Comparison of ENCODE assay signal across 9 cellular contexts in genomic region chr19:47427241-47428176, GRCh38. TPM values are rescaled to one million over a fixed set of nuclear protein-coding genes. Genes with fewer than 3 reads are reported as not detected.
DNase-seq lines count a peak whose midpoint lies in the region; ATAC-seq, FAIRE-seq and TF ChIP-seq lines count a peak whose summit lies in the region.
"Had no signal": no experiment of that assay in that cellular context is flagged by ENCODE, and none has a peak within 500 bp of the region (broad histone marks: within the 10 kb centered on the region; RNA-seq: fewer than 3 reads in every experiment).

No MANE protein-coding gene starts in this region.

- no peak for FAIRE-seq in frontal cortex (lab: Jason Lieb, UNC)
- peak; percentile 61 for FAIRE-seq in urothelium cell line (lab: Jason Lieb, UNC)
- FAIRE-seq: islet of Langerhans had no signal

- ATAC-seq in GM21360 (IDR thresholded peaks at IDR 0.05; ENCODE audit: unreplicated experiment): no peak

- H3K27ac ChIP-seq in KMS-11 (no peak overlapping the region), ovary (no peak overlapping the region)

- H3K36me3 ChIP-seq in KMS-11 (ENCODE audit: insufficient read depth): no peaks in the 10 kb centered on the region
- no peaks in the 10 kb centered on the region for H3K36me3 ChIP-seq in ovary

- H3K9ac ChIP-seq in KMS-11: no peak overlapping the region

- no peaks in the 10 kb centered on the region for H4K20me1 ChIP-seq in KMS-11 (ENCODE audit: insufficient read depth)

- intact Hi-C loops in ovary (cut with DNase I): loop anchor here in 2 of 4 donors (10.0 kb wide), 1 partner anchor 133 kb away; no protein-coding TSS in a partner anchor

- no peak for TF ChIP-seq POLR2A in ovary (IDR thresholded peaks at IDR 0.05)

- H3K9me3 ChIP-seq in ovary: no peaks in the 10 kb centered on the region

- H3K4me1 ChIP-seq in KMS-11 (ENCODE audit: low read depth, poor library complexity, severe bottlenecking) (peaks cover 23% of the 10 kb centered on the region), ovary (ENCODE audit: insufficient read depth) (peaks cover 10% of the 10 kb centered on the region)

- peak overlapping the region; percentile 84; the same call in 1 of the 2 replicates for H3K4me2 ChIP-seq in KMS-11

- DNase-seq in EH (ENCODE audit: low read depth): peak; percentile 70
- peak; percentile 61 for DNase-seq in RPMI8226
- DNase-seq in activated effector memory CD4-positive, alpha-beta T cell treated with Interleukin-2 at 50 U/mL for 16 hours: peak; percentile 42
- DNase-seq in frontal cortex (ENCODE audit: low spot score in 2 of 2): peak; percentile 68
- peak; percentile 31 to 68 (median 60) for DNase-seq in ovary
- peak; percentile 73 for DNase-seq in urothelium cell line (ENCODE audit: low spot score)

- H3K79me2 ChIP-seq in KMS-11 (ENCODE audit: insufficient read depth, low read depth): no peaks in the 10 kb centered on the region

- 0 out of 2 replicates have a peak overlapping the region, but pooled peaks have one; percentile 66 for H2AFZ ChIP-seq in KMS-11 (ENCODE audit: low read depth)

- no peak for TF ChIP-seq EP300 in ovary (IDR thresholded peaks at IDR 0.05)

- peak; percentile 95 for TF ChIP-seq CTCF in KMS-11 (conservative IDR thresholded peaks at IDR 0.05; ENCODE audit: low read depth, low read length)
- peak; percentile 26 to 64 (median 56) for TF ChIP-seq CTCF in ovary (IDR thresholded peaks at IDR 0.05)

- H3K4me3 ChIP-seq in KMS-11 (IDR thresholded peaks at IDR 0.05; ENCODE audit: insufficient read depth, low read depth, low read length): no peak overlapping the region
- no peak overlapping the region for H3K4me3 ChIP-seq in ovary

- 5 to 8% (median 6%) methylated on average over 17 of the region's 17 CpGs for WGBS in ovary, 3 donors

- H3K27me3 ChIP-seq in KMS-11 (ENCODE audit: insufficient read depth, low read depth): peaks cover 39% of the 10 kb centered on the region
- no peaks in the 10 kb centered on the region for H3K27me3 ChIP-seq in ovary

RNA-seq across cellular contexts. Expression of gene MEIS3, which starts 8.2 kb away (rescaled TPM):
- total RNA-seq in frontal cortex (104 TPM), ovary (10 to 100 TPM; 13.3 to 30.6 (median 18.7) TPM)
- 10 to 100 TPM in 1 of 2 donors, 1 to 10 TPM in 1; 7.2 to 18.6 TPM for polyA plus RNA-seq in ovary

RNA-seq across cellular contexts. Expression of gene SLC8A2, which starts 44.2 kb away (rescaled TPM):
- 25.3 TPM for total RNA-seq in frontal cortex
- 1 to 10 TPM in 1 of 7 donors, under 1 TPM in 3, not detected in 3; 0.07 to 1.3 (median 0.39) TPM for total RNA-seq in ovary
- under 1 TPM; 0.08 to 0.60 TPM for polyA plus RNA-seq in ovary

RNA-seq across cellular contexts. Expression of gene KPTN, which starts 56.5 kb away (rescaled TPM):
- 7.3 TPM for total RNA-seq in frontal cortex
- total RNA-seq in ovary: 1 to 10 TPM; 2.8 to 5.5 (median 4.4) TPM
- 1 to 10 TPM; 4.4 to 5.4 TPM for polyA plus RNA-seq in ovary

Comparison
In these comparisons a context has a peak if more than half of its experiments do, and no peak if none do; other contexts are left out.
1. RNA of gene SLC8A2, which starts 44.2 kb away (total RNA-seq): 25.3 TPM in frontal cortex (single experiment); 0.07 to 1.3 TPM in ovary; every median in the first group is over 10 times any median in the second.
2. Peak in every context shown above with its lines, with median percentiles within 50 percentile points of each other: DNase-seq.